ENCODE assay signal across 1 cellular context in genomic region chr6:35550437-35550836, GRCh38.
TF ChIP-seq lines count a peak whose summit lies in the region.

No MANE protein-coding gene starts in this region.

TF ChIP-seq in HepG2, 621 proteins besides CTCF, POLR2A, EP300 and RAD21:
- TF ChIP-seq ZNF160 (CRISPR knock-in tag; IDR thresholded peaks at IDR 0.05) (peak; percentile 99), TOE1 (CRISPR knock-in tag; IDR thresholded peaks at IDR 0.05) (no peak)
